ENCODE assay signal across 12 cellular contexts in genomic region chr20:47664068-47664437, GRCh38.
DNase-seq lines count a peak whose midpoint lies in the region; ATAC-seq and TF ChIP-seq lines count a peak whose summit lies in the region.
"Had no signal": no experiment of that assay in that cellular context is flagged by ENCODE, and none has a peak within 500 bp of the region (broad histone marks: within the 10 kb centered on the region; RNA-seq: fewer than 3 reads in every experiment).

No MANE protein-coding gene starts in this region.

- H3K9me3 ChIP-seq in OCI-LY1 (ENCODE audit: low read length) (no peaks in the 10 kb centered on the region), esophagus muscularis mucosa (no peaks in the 10 kb centered on the region)
- H3K9me3 ChIP-seq: body of pancreas, gastroesophageal sphincter had no signal

- no peaks in the 10 kb centered on the region for H3K9me3 Mint-ChIP-seq in stimulated activated memory B cell treated with anti-CD40 and anti-IgM and Interleukin-4, amounts not matched to agents 10 μg/mL and 1 μg/mL and 100 μg/mL, for 72 hours

- H3K36me3 ChIP-seq in OCI-LY1 (ENCODE audit: insufficient read depth, low read length) (peaks cover 56% of the 10 kb centered on the region), esophagus muscularis mucosa (peaks cover 17 to 88% (median 65%) of the 10 kb centered on the region in 4 donors)

- TF ChIP-seq EP300 in esophagus muscularis mucosa (IDR thresholded peaks at IDR 0.05): no peak

- no peaks in the 10 kb centered on the region for H3K79me2 ChIP-seq in OCI-LY1 (ENCODE audit: insufficient read depth, low read length)

- intact Hi-C loops in esophagus muscularis mucosa (cut with DNase I): loop anchor here (2.0 to 10.0 kb wide), 2 partner anchors 957 to 1251 kb away; no protein-coding TSS in a partner anchor

- no peaks in the 10 kb centered on the region for H3K27me3 ChIP-seq in OCI-LY1 (ENCODE audit: insufficient read depth, low read length)
- H3K27me3 ChIP-seq in esophagus muscularis mucosa: no peaks in the 10 kb centered on the region
- H3K27me3 ChIP-seq: body of pancreas, gastroesophageal sphincter had no signal

- no peak overlapping the region for H3K4me3 Mint-ChIP-seq in stimulated activated memory B cell treated with anti-CD40 and anti-IgM and Interleukin-4, amounts not matched to agents 10 μg/mL and 1 μg/mL and 100 μg/mL, for 72 hours

- H3K4me2 ChIP-seq in OCI-LY1 (ENCODE audit: low read length): no peak overlapping the region

- DNase-seq in NCI-H1105 treated with DMSO at 0.1 percent for 48 hours (lab: John Stamatoyannopoulos, UW): peak; percentile 33
- DNase-seq in NCI-H1105 (lab: John Stamatoyannopoulos, UW): no peak
- DNase-seq in esophagus muscularis mucosa (ENCODE audit: extremely low spot score): no peak
- no peak for DNase-seq in SKM-1 treated with dmso at 0.1 percent for 144 hours (lab: John Stamatoyannopoulos, UW; ENCODE audit: unreplicated experiment)
- no peak for DNase-seq in stimulated activated naive CD4-positive, alpha-beta T cell treated with Interleukin-2 at 50 U/mL for 16 hours (lab: John Stamatoyannopoulos, UW)
- DNase-seq in HT-29 (ENCODE audit: low spot score): no peak
- DNase-seq: NCI-H1436 treated with DMSO at 0.1 percent for 48 hours, NCI-H510A had no signal

- no peaks in the 10 kb centered on the region for H4K20me1 ChIP-seq in OCI-LY1 (ENCODE audit: insufficient read depth, low read length)

- no peak for TF ChIP-seq POLR2A in esophagus muscularis mucosa (IDR thresholded peaks at IDR 0.05; ENCODE audit: low read depth)

- no peak overlapping the region for H3K4me3 ChIP-seq in OCI-LY1 (ENCODE audit: low read depth, low read length, poor library complexity, severe bottlenecking)
- H3K4me3 ChIP-seq in esophagus muscularis mucosa: no peak overlapping the region
- H3K4me3 ChIP-seq: body of pancreas, gastroesophageal sphincter had no signal

- H3K36me3 Mint-ChIP-seq in stimulated activated memory B cell treated with anti-CD40 and anti-IgM and Interleukin-4, amounts not matched to agents 10 μg/mL and 1 μg/mL and 100 μg/mL, for 72 hours: peaks cover 22% of the 10 kb centered on the region

- no peaks in the 10 kb centered on the region for H3K9me2 ChIP-seq in OCI-LY1 (ENCODE audit: low read depth, low read length)

- peaks cover 40% of the 10 kb centered on the region for H3K4me1 ChIP-seq in OCI-LY1 (ENCODE audit: insufficient read depth, low read length, severe bottlenecking)
- peaks cover 12 to 34% (median 18%) of the 10 kb centered on the region in 4 donors for H3K4me1 ChIP-seq in esophagus muscularis mucosa
- H3K4me1 ChIP-seq: body of pancreas had no signal

- peaks cover 48% of the 10 kb centered on the region for H3K4me1 Mint-ChIP-seq in stimulated activated memory B cell treated with anti-CD40 and anti-IgM and Interleukin-4, amounts not matched to agents 10 μg/mL and 1 μg/mL and 100 μg/mL, for 72 hours

- H2AFZ ChIP-seq in OCI-LY1 (ENCODE audit: low read length): no peak overlapping the region

- H3K9ac ChIP-seq in OCI-LY1 (ENCODE audit: low read length): no peak overlapping the region

- H3K27ac ChIP-seq in OCI-LY1 (ENCODE audit: low read depth, low read length, poor library complexity, severe bottlenecking) (no peak overlapping the region), esophagus muscularis mucosa (replicated peaks in 1 of 4) (peak overlapping the region in 3 of 4 donors; percentile 12 to 31 (median 16))
- H3K27ac ChIP-seq: body of pancreas had no signal

- 88% methylated on average over 1 of the region's 2 CpGs for WGBS in esophagus muscularis mucosa

- H3F3A ChIP-seq in OCI-LY1 (ENCODE audit: insufficient read depth, low read length): 0 out of 2 replicates have a peak, but pooled peaks cover 2% of the 10 kb centered on the region

- H3K27me3 Mint-ChIP-seq in stimulated activated memory B cell treated with anti-CD40 and anti-IgM and Interleukin-4, amounts not matched to agents 10 μg/mL and 1 μg/mL and 100 μg/mL, for 72 hours: no peaks in the 10 kb centered on the region

- ATAC-seq in stimulated activated memory B cell treated with anti-CD40 and anti-IgM and Interleukin-4, amounts not matched to agents 10 μg/mL and 1 μg/mL and 100 μg/mL, for 72 hours: no peak

- peak overlapping the region; percentile 7 for H3K27ac Mint-ChIP-seq in stimulated activated memory B cell treated with anti-CD40 and anti-IgM and Interleukin-4, amounts not matched to agents 10 μg/mL and 1 μg/mL and 100 μg/mL, for 72 hours

- TF ChIP-seq CTCF in OCI-LY1 (IDR thresholded peaks at IDR 0.05; ENCODE audit: low read length) (peak; percentile 28; the same call in 1 of the 2 replicates), esophagus muscularis mucosa (IDR thresholded peaks at IDR 0.05) (peak in 1 of 3 experiments; percentile 6)
